In the genomic region with DNA sequence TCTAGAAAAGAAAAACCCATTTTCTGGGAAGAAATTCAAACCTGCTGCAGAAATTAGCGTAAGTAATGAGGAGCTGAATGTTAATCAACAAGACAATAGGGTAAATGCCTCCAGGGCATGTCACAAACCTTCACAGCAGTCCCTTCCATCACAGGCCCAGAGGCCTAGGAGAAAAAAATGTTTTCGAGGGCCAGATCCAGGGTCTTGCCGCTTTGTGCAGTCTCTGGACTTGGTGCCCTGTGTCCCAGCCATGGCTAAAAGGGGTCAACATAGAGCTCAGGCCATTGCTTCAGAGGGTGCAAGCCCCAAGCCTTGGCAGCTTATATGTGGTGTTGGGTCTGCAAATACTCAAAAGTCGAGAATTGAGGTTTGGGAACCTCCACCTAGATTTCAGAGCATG, we compare ENCODE assay signal across 35 cellular contexts.
"Had no signal": no experiment of that assay in that cellular context is flagged by ENCODE, and none has a peak within 500 bp of the region (broad histone marks: within the 10 kb centered on the region; RNA-seq: fewer than 3 reads in every experiment).

No MANE protein-coding gene starts in this region.

- FAIRE-seq: colon, endothelial cell of umbilical vein had no signal

- H3K36me3 ChIP-seq: adrenal gland had no signal

- DNase-seq: activated B cell treated with CpG ODN at 0.5 μM for 24 hours; activated CD4-positive, alpha-beta T cell treated with anti-CD3 and anti-CD28 coated beads for 48 hours; activated CD4-positive, alpha-beta T cell treated with anti-CD3 and anti-CD28 coated beads, Interleukin-2, amount 50 U/mL, for 1 hour; activated CD4-positive, alpha-beta T cell treated with anti-CD3 and anti-CD28 coated beads, Interleukin-2, amount 50 U/mL, for 48 hours; activated CD8-positive, alpha-beta memory T cell treated with anti-CD3 and anti-CD28 coated beads for 24 hours; activated CD8-positive, alpha-beta memory T cell treated with anti-CD3 and anti-CD28 coated beads, Interleukin-2, amount 50 U/mL, for 4 hours; activated CD8-positive, alpha-beta T cell treated with anti-CD3 and anti-CD28 coated beads for 36 hours; activated gamma-delta T cell; activated naive CD4-positive, alpha-beta T cell; activated naive CD4-positive, alpha-beta T cell treated with anti-CD3 and anti-CD28 coated beads, Interleukin-2, amount 10 ng/mL, durations not matched to agents 7 days and 5 days; activated naive CD8-positive, alpha-beta T cell treated with anti-CD3 and anti-CD28 coated beads for 36 hours; activated naive CD8-positive, alpha-beta T cell treated with anti-CD3 and anti-CD28 coated beads, Interleukin-2, amount 50 U/mL, for 24 hours; activated T-cell treated with anti-CD3 and anti-CD28 coated beads, Interleukin-2, amount 50 U/mL, for 24 hours; activated T-cell treated with anti-CD3 and anti-CD28 coated beads, Interleukin-2, amount 50 U/mL, for 72 hours; adrenal gland; amygdala; aorta; body of pancreas; caudate nucleus; cortex of kidney; dermis blood vessel endothelial cell; effector CD4-positive, alpha-beta T cell; effector memory CD8-positive, alpha-beta T cell; esophagus squamous epithelium; foreskin melanocyte; T-helper 1 cell; T-helper 17 cell; T1000; WERI-Rb-1 had no signal

- H3K27me3 ChIP-seq: adrenal gland, body of pancreas, esophagus squamous epithelium, gastroesophageal sphincter had no signal

- H3K4me3 Mint-ChIP-seq: activated B cell treated with CpG ODN at 0.5 μM for 24 hours; activated CD8-positive, alpha-beta T cell treated with anti-CD3 and anti-CD28 coated beads for 36 hours; activated naive CD4-positive, alpha-beta T cell treated with anti-CD3 and anti-CD28 coated beads, Interleukin-2, amount 10 ng/mL, durations not matched to agents 7 days and 5 days; activated naive CD8-positive, alpha-beta T cell treated with anti-CD3 and anti-CD28 coated beads for 36 hours; activated naive CD8-positive, alpha-beta T cell treated with anti-CD3 and anti-CD28 coated beads, Interleukin-2, amount 50 U/mL, for 24 hours; activated T-cell treated with anti-CD3 and anti-CD28 coated beads, Interleukin-2, amount 50 U/mL, for 24 hours; activated T-cell treated with anti-CD3 and anti-CD28 coated beads, Interleukin-2, amount 50 U/mL, for 72 hours; effector memory CD8-positive, alpha-beta T cell; T-helper 17 cell; T-helper 2 cell treated with Interferon-gamma antibody and Interleukin-4, amounts not matched to agents 5 μg/mL and 100 μg/mL, for 36 hours had no signal

- H3K27me3 Mint-ChIP-seq: activated B cell treated with CpG ODN at 0.5 μM for 24 hours; activated CD8-positive, alpha-beta T cell treated with anti-CD3 and anti-CD28 coated beads for 36 hours; activated naive CD4-positive, alpha-beta T cell treated with anti-CD3 and anti-CD28 coated beads, Interleukin-2, amount 10 ng/mL, durations not matched to agents 7 days and 5 days; activated naive CD8-positive, alpha-beta T cell treated with anti-CD3 and anti-CD28 coated beads for 36 hours; activated naive CD8-positive, alpha-beta T cell treated with anti-CD3 and anti-CD28 coated beads, Interleukin-2, amount 50 U/mL, for 24 hours; activated T-cell treated with anti-CD3 and anti-CD28 coated beads, Interleukin-2, amount 50 U/mL, for 24 hours; effector memory CD8-positive, alpha-beta T cell; T-helper 17 cell had no signal

- H3K9me3 ChIP-seq: body of pancreas, esophagus squamous epithelium, gastroesophageal sphincter had no signal

- H3K4me1 ChIP-seq: adrenal gland, body of pancreas, esophagus squamous epithelium, gastroesophageal sphincter had no signal

- H3K27ac ChIP-seq: adrenal gland, body of pancreas, epithelial cell of prostate, esophagus squamous epithelium, gastroesophageal sphincter, WERI-Rb-1 had no signal

- ATAC-seq: activated CD4-positive, CD25-positive, alpha-beta regulatory T cell treated with anti-CD3 and anti-CD28 coated beads, Interleukin-2, amount 50 U/mL, for 24 hours; activated CD8-positive, alpha-beta T cell treated with anti-CD3 and anti-CD28 coated beads for 36 hours; activated naive CD8-positive, alpha-beta T cell treated with anti-CD3 and anti-CD28 coated beads, Interleukin-2, amount 50 U/mL, for 24 hours; activated T-cell treated with anti-CD3 and anti-CD28 coated beads, Interleukin-2, amount 50 U/mL, for 72 hours; body of pancreas; effector memory CD8-positive, alpha-beta T cell; gastroesophageal sphincter; T-helper 17 cell had no signal

- H3K27ac Mint-ChIP-seq: activated B cell treated with CpG ODN at 0.5 μM for 24 hours; activated CD8-positive, alpha-beta T cell treated with anti-CD3 and anti-CD28 coated beads for 36 hours; activated naive CD4-positive, alpha-beta T cell treated with anti-CD3 and anti-CD28 coated beads, Interleukin-2, amount 10 ng/mL, durations not matched to agents 7 days and 5 days; activated naive CD8-positive, alpha-beta T cell treated with anti-CD3 and anti-CD28 coated beads for 36 hours; activated naive CD8-positive, alpha-beta T cell treated with anti-CD3 and anti-CD28 coated beads, Interleukin-2, amount 50 U/mL, for 24 hours; activated T-cell treated with anti-CD3 and anti-CD28 coated beads, Interleukin-2, amount 50 U/mL, for 24 hours; T-helper 17 cell; T-helper 2 cell treated with Interferon-gamma antibody and Interleukin-4, amounts not matched to agents 5 μg/mL and 100 μg/mL, for 36 hours had no signal

- H3K4me1 Mint-ChIP-seq: activated naive CD4-positive, alpha-beta T cell treated with anti-CD3 and anti-CD28 coated beads, Interleukin-2, amount 10 ng/mL, durations not matched to agents 7 days and 5 days; activated naive CD8-positive, alpha-beta T cell treated with anti-CD3 and anti-CD28 coated beads for 36 hours had no signal

- H3K4me3 ChIP-seq: adrenal gland, body of pancreas, esophagus squamous epithelium, gastroesophageal sphincter had no signal
